Comparison of ENCODE assay signal across 30 cellular contexts in the genomic region with DNA sequence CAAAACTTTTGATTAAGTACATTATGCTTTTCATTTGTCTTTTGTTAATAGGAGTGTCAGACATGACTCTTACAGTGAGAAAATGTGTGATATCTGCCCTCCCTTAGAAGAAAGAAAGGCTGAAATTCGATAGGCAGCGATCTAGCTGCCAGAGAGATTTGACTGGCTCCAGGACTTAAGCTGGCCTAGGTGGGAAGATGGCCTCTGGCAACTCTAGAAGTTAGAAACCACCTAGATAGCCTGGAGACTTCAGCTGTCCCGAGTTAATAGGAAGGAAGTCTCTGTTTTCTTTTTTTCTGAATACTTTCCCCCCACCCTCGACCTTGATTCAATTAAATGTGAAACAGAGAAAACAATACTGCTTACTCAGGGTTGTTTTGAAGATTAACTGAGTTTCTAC.
"Had no signal": no experiment of that assay in that cellular context is flagged by ENCODE, and none has a peak within 500 bp of the region (broad histone marks: within the 10 kb centered on the region; RNA-seq: fewer than 3 reads in every experiment).

No MANE protein-coding gene starts in this region.

- DNase-seq: activated CD4-positive, alpha-beta memory T cell treated with anti-CD3 and anti-CD28 coated beads, Interleukin-2, amount 10 ng/mL, durations not matched to agents 7 days and 5 days; activated CD4-positive, alpha-beta T cell treated with anti-CD3 and anti-CD28 coated beads for 1 hour; activated CD4-positive, alpha-beta T cell treated with anti-CD3 and anti-CD28 coated beads for 48 hours; activated CD4-positive, CD25-positive, alpha-beta regulatory T cell; activated CD8-positive, alpha-beta memory T cell treated with anti-CD3 and anti-CD28 coated beads for 24 hours; activated CD8-positive, alpha-beta memory T cell treated with anti-CD3 and anti-CD28 coated beads, Interleukin-2, amount 10 ng/mL, durations not matched to agents 7 days and 5 days; activated CD8-positive, alpha-beta memory T cell treated with anti-CD3 and anti-CD28 coated beads, Interleukin-2, amount 50 U/mL, for 48 hours; activated effector memory CD4-positive, alpha-beta T cell treated with Interleukin-2 at 50 U/mL for 16 hours; activated naive CD4-positive, alpha-beta T cell treated with anti-CD3 and anti-CD28 coated beads, Interleukin-2, amount 10 ng/mL, durations not matched to agents 7 days and 5 days; activated naive CD8-positive, alpha-beta T cell treated with anti-CD3 and anti-CD28 coated beads, Interleukin-2, amount 50 U/mL, for 24 hours; activated T-cell treated with anti-CD3 and anti-CD28 coated beads, Interleukin-2, amount 50 U/mL, for 48 hours; anterior cingulate cortex; caudate nucleus; cerebellar nuclear complex; KG1; NCI-H1092 treated with DMSO at 0.1 percent for 48 hours; NCI-H1436; NCI-H187; NCI-H2029 treated with DMSO at 0.1 percent for 48 hours; NCI-H2107; NCI-H226; NCI-H526; NCI-H748 treated with DMSO at 0.1 percent for 48 hours; OCI-M1; Right ventricle myocardium superior; T1000; WERI-Rb-1 had no signal

- H3K27ac ChIP-seq: SK-N-MC, WERI-Rb-1 had no signal

- ATAC-seq: activated CD8-positive, alpha-beta memory T cell treated with anti-CD3 and anti-CD28 coated beads, Interleukin-2, amount 10 ng/mL, durations not matched to agents 7 days and 5 days; activated naive CD8-positive, alpha-beta T cell treated with anti-CD3 and anti-CD28 coated beads, Interleukin-2, amount 50 U/mL, for 24 hours had no signal

- H3K9me3 Mint-ChIP-seq: activated CD4-positive, alpha-beta memory T cell treated with anti-CD3 and anti-CD28 coated beads, Interleukin-2, amount 10 ng/mL, durations not matched to agents 7 days and 5 days had no signal

- H3K4me3 Mint-ChIP-seq: activated CD4-positive, alpha-beta memory T cell treated with anti-CD3 and anti-CD28 coated beads, Interleukin-2, amount 10 ng/mL, durations not matched to agents 7 days and 5 days; activated CD8-positive, alpha-beta memory T cell treated with anti-CD3 and anti-CD28 coated beads, Interleukin-2, amount 10 ng/mL, durations not matched to agents 7 days and 5 days; activated naive CD4-positive, alpha-beta T cell treated with anti-CD3 and anti-CD28 coated beads, Interleukin-2, amount 10 ng/mL, durations not matched to agents 7 days and 5 days; activated naive CD8-positive, alpha-beta T cell; activated naive CD8-positive, alpha-beta T cell treated with anti-CD3 and anti-CD28 coated beads, Interleukin-2, amount 50 U/mL, for 24 hours; brain had no signal

- H3K27ac Mint-ChIP-seq: activated CD4-positive, alpha-beta memory T cell treated with anti-CD3 and anti-CD28 coated beads, Interleukin-2, amount 10 ng/mL, durations not matched to agents 7 days and 5 days; activated CD8-positive, alpha-beta memory T cell treated with anti-CD3 and anti-CD28 coated beads, Interleukin-2, amount 10 ng/mL, durations not matched to agents 7 days and 5 days; activated naive CD4-positive, alpha-beta T cell treated with anti-CD3 and anti-CD28 coated beads, Interleukin-2, amount 10 ng/mL, durations not matched to agents 7 days and 5 days; activated naive CD8-positive, alpha-beta T cell; activated naive CD8-positive, alpha-beta T cell treated with anti-CD3 and anti-CD28 coated beads, Interleukin-2, amount 50 U/mL, for 24 hours; brain had no signal

- H3K4me1 Mint-ChIP-seq: activated CD4-positive, alpha-beta memory T cell treated with anti-CD3 and anti-CD28 coated beads, Interleukin-2, amount 10 ng/mL, durations not matched to agents 7 days and 5 days; activated CD8-positive, alpha-beta memory T cell treated with anti-CD3 and anti-CD28 coated beads, Interleukin-2, amount 10 ng/mL, durations not matched to agents 7 days and 5 days; activated naive CD4-positive, alpha-beta T cell treated with anti-CD3 and anti-CD28 coated beads, Interleukin-2, amount 10 ng/mL, durations not matched to agents 7 days and 5 days; activated naive CD8-positive, alpha-beta T cell treated with anti-CD3 and anti-CD28 coated beads, Interleukin-2, amount 50 U/mL, for 24 hours; brain had no signal

- H3K27me3 Mint-ChIP-seq: activated CD4-positive, alpha-beta memory T cell treated with anti-CD3 and anti-CD28 coated beads, Interleukin-2, amount 10 ng/mL, durations not matched to agents 7 days and 5 days; activated CD8-positive, alpha-beta memory T cell treated with anti-CD3 and anti-CD28 coated beads, Interleukin-2, amount 10 ng/mL, durations not matched to agents 7 days and 5 days; activated naive CD4-positive, alpha-beta T cell treated with anti-CD3 and anti-CD28 coated beads, Interleukin-2, amount 10 ng/mL, durations not matched to agents 7 days and 5 days; activated naive CD8-positive, alpha-beta T cell; activated naive CD8-positive, alpha-beta T cell treated with anti-CD3 and anti-CD28 coated beads, Interleukin-2, amount 50 U/mL, for 24 hours had no signal

- H3K36me3 ChIP-seq: WERI-Rb-1 had no signal

- H3K36me3 Mint-ChIP-seq: activated CD8-positive, alpha-beta memory T cell treated with anti-CD3 and anti-CD28 coated beads, Interleukin-2, amount 10 ng/mL, durations not matched to agents 7 days and 5 days; activated naive CD4-positive, alpha-beta T cell treated with anti-CD3 and anti-CD28 coated beads, Interleukin-2, amount 10 ng/mL, durations not matched to agents 7 days and 5 days; activated naive CD8-positive, alpha-beta T cell; brain had no signal

- H3K4me3 ChIP-seq: SK-N-MC had no signal
